1 cellular context compared by ENCODE assay signal in the genomic region with DNA sequence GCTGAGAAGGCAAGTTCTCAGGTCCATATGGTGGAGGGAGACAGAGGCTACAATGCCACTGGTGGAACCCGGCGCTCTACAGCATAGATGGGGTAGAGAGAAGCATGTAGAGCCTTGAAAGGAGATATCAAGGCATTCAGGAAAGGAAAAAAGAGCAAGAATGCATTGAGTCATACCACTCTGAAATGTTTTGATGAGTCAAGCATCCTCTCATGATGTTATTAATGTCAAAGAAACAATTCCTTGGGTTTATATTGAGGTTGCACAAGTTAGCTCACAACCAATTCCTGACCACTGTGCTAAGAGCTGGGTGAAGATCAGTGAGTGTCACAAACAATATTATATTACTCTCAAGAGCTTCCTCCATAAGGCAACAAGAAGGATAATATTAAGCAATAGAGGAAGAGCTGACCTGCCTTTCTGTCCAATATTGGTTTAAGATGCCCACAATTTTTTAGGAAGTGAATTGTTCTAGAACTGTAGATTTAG.
TF ChIP-seq lines count a peak whose summit lies in the region.

No MANE protein-coding gene starts in this region.

TF ChIP-seq in HepG2, 621 proteins besides CTCF, POLR2A, EP300 and RAD21 (continued from another document):
- TF ChIP-seq, protein P1, sequence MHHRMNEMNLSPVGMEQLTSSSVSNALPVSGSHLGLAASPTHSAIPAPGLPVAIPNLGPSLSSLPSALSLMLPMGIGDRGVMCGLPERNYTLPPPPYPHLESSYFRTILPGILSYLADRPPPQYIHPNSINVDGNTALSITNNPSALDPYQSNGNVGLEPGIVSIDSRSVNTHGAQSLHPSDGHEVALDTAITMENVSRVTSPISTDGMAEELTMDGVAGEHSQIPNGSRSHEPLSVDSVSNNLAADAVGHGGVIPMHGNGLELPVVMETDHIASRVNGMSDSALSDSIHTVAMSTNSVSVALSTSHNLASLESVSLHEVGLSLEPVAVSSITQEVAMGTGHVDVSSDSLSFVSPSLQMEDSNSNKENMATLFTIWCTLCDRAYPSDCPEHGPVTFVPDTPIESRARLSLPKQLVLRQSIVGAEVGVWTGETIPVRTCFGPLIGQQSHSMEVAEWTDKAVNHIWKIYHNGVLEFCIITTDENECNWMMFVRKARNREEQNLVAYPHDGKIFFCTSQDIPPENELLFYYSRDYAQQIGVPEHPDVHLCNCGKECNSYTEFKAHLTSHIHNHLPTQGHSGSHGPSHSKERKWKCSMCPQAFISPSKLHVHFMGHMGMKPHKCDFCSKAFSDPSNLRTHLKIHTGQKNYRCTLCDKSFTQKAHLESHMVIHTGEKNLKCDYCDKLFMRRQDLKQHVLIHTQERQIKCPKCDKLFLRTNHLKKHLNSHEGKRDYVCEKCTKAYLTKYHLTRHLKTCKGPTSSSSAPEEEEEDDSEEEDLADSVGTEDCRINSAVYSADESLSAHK (CRISPR knock-in tag; IDR thresholded peaks at IDR 0.05; ENCODE audit: borderline replicate concordance), result no peak
- TF ChIP-seq SAFB2 (CRISPR knock-in tag; IDR thresholded peaks at IDR 0.05; ENCODE audit: borderline replicate concordance, low read depth), result no peak
